In the genomic region with DNA sequence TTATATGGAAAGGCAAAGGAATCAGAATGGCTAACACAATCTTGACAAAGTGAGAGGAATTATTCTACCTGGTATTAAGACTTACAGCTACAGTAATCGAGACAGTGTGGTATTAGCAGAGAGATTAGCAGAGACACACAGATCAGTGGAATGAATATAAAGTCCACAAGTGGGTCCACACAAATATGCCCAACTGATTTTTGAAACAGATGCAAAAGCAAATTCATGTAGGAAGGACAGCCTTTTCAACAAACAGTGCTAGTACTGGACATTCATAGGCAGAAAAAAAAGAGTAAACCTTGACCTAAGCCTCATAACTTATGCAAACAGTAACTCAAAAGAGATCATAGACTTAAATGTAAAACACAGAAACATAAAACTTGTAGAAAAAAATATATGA, we compare ENCODE assay signal across 7 cellular contexts.
"Had no signal": no experiment of that assay in that cellular context is flagged by ENCODE, and none has a peak within 500 bp of the region (broad histone marks: within the 10 kb centered on the region; RNA-seq: fewer than 3 reads in every experiment).

No MANE protein-coding gene starts in this region.

- H3K4me3 Mint-ChIP-seq: IgD-negative memory B cell had no signal

- FAIRE-seq: HTR-8/SVneo, K562 had no signal

- DNase-seq: IMR-90, KBM-7, KG1 had no signal

- H3K27ac ChIP-seq: HL-60 had no signal

- H3K27me3 Mint-ChIP-seq: IgD-negative memory B cell had no signal

- H3K27ac Mint-ChIP-seq: IgD-negative memory B cell had no signal

- ATAC-seq: K562 had no signal

- H3K4me1 Mint-ChIP-seq: IgD-negative memory B cell had no signal

- H3K4me3 ChIP-seq: K562 had no signal

- H3K9me3 Mint-ChIP-seq: IgD-negative memory B cell had no signal
